In genomic region chr9:126999315-127000068, GRCh38 we compare ENCODE assay signal across 25 cellular contexts.
DNase-seq lines count a peak whose midpoint lies in the region; ATAC-seq lines count a peak whose summit lies in the region.
"Had no signal": no experiment of that assay in that cellular context is flagged by ENCODE, and none has a peak within 500 bp of the region (broad histone marks: within the 10 kb centered on the region; RNA-seq: fewer than 3 reads in every experiment).

No MANE protein-coding gene starts in this region.

- H3K27ac Mint-ChIP-seq in T-helper 17 cell = peak overlapping the region; percentile 61
- H3K27ac Mint-ChIP-seq: CD14-positive monocyte had no signal

- ATAC-seq in activated T-cell treated with anti-CD3 and anti-CD28 coated beads, Interleukin-2, amount 50 U/mL, for 4 hours = peak; percentile 72 to 73
- peak; percentile 61 for ATAC-seq in GM21723 (IDR thresholded peaks at IDR 0.05; ENCODE audit: unreplicated experiment)
- no peak for ATAC-seq in T-helper 17 cell
- no peak for ATAC-seq in HG03457 (IDR thresholded peaks at IDR 0.05; ENCODE audit: unreplicated experiment)
- ATAC-seq: Right ventricle myocardium inferior, SK-N-SH treated with all-trans-retinoic acid at 6 μM for 48 hours had no signal

- peaks cover 8% of the 10 kb centered on the region for H3K27me3 Mint-ChIP-seq in activated T-cell treated with anti-CD3 and anti-CD28 coated beads, Interleukin-2, amount 50 U/mL, for 4 hours (ENCODE audit: low read depth)
- no peaks in the 10 kb centered on the region for H3K27me3 Mint-ChIP-seq in T-helper 17 cell
- H3K27me3 Mint-ChIP-seq: CD8-positive, alpha-beta memory T cell had no signal

- H3K9me3 ChIP-seq in T-helper 17 cell (ENCODE audit: control insufficient read depth, low read length, poor library complexity, severe bottlenecking) = no peaks in the 10 kb centered on the region
- H3K9me3 ChIP-seq: BE2C had no signal

- H3K4me3 Mint-ChIP-seq in activated T-cell treated with anti-CD3 and anti-CD28 coated beads, Interleukin-2, amount 50 U/mL, for 4 hours = no peak overlapping the region
- no peak overlapping the region for H3K4me3 Mint-ChIP-seq in T-helper 17 cell
- H3K4me3 Mint-ChIP-seq: CD14-positive monocyte; CD8-positive, alpha-beta memory T cell had no signal

- H3K36me3 Mint-ChIP-seq in activated T-cell treated with anti-CD3 and anti-CD28 coated beads, Interleukin-2, amount 50 U/mL, for 4 hours (ENCODE audit: insufficient read depth) = peaks cover 2% of the 10 kb centered on the region
- H3K36me3 Mint-ChIP-seq in T-helper 17 cell (ENCODE audit: low read depth) = no peaks in the 10 kb centered on the region
- H3K36me3 Mint-ChIP-seq: CD14-positive monocyte; CD8-positive, alpha-beta memory T cell had no signal

- H3K4me1 Mint-ChIP-seq in activated T-cell treated with anti-CD3 and anti-CD28 coated beads, Interleukin-2, amount 50 U/mL, for 4 hours (ENCODE audit: low read depth) = peaks cover 10% of the 10 kb centered on the region
- peaks cover 12% of the 10 kb centered on the region for H3K4me1 Mint-ChIP-seq in T-helper 17 cell
- H3K4me1 Mint-ChIP-seq: CD14-positive monocyte had no signal

- DNase-seq in activated T-cell treated with anti-CD3 and anti-CD28 coated beads, Interleukin-2, amount 50 U/mL, for 4 hours = no peak
- DNase-seq in activated T-cell treated with anti-CD3 and anti-CD28 coated beads, Interleukin-2, amount 50 U/mL, for 48 hours = no peak
- no peak for DNase-seq in T-helper 17 cell
- no peak for DNase-seq in NCI-H2081 (lab: John Stamatoyannopoulos, UW)
- DNase-seq in DMS79 (lab: John Stamatoyannopoulos, UW) = no peak
- DNase-seq: 8988T; ACHN; BE2C; CD8-positive, alpha-beta memory T cell; DND-41; Kasumi-1; MV-4-11; NCI-H1105; NCI-H1436 treated with DMSO at 0.1 percent for 48 hours; NCI-H1930; NCI-H446 treated with DMSO at 0.1 percent for 48 hours; NCI-H526; NCI-H82; PC-9; SJCRH30 had no signal

- peaks cover 3% of the 10 kb centered on the region for H3K9me3 Mint-ChIP-seq in activated T-cell treated with anti-CD3 and anti-CD28 coated beads, Interleukin-2, amount 50 U/mL, for 4 hours

Comparison
In these comparisons a context has a peak if more than half of its experiments do, and no peak if none do; other contexts are left out.
1. ATAC-seq: peak in activated T-cell treated with anti-CD3 and anti-CD28 coated beads, Interleukin-2, amount 50 U/mL, for 4 hours (2 of 2) and GM21723 (single experiment); none in T-helper 17 cell (single experiment) and HG03457 (single experiment).